11 cellular contexts compared by ENCODE assay signal in genomic region chr9:97938081-97938644, GRCh38. TPM values are rescaled to one million over a fixed set of nuclear protein-coding genes. Genes with fewer than 3 reads are reported as not detected.
A peak's percentile ranks its signal among the peaks of the same experiment; 100 is the strongest.
DNase-seq lines count a peak whose midpoint lies in the region; TF ChIP-seq lines count a peak whose summit lies in the region.
"Had no signal": no experiment of that assay in that cellular context is flagged by ENCODE, and none has a peak within 500 bp of the region (broad histone marks: within the 10 kb centered on the region; RNA-seq: fewer than 3 reads in every experiment).

Gene HEMGN (minus strand): TSS chr9:97938172. CDS start chr9:97938136, 36 bp downstream.

- peaks cover 39% of the 10 kb centered on the region for H3K4me1 Mint-ChIP-seq in activated naive CD4-positive, alpha-beta T cell treated with anti-CD3 and anti-CD28 coated beads, Interleukin-2, amount 10 ng/mL, durations not matched to agents 7 days and 5 days

- H3K4me1 ChIP-seq in MM.1S (ENCODE audit: low read length): peaks cover 61% of the 10 kb centered on the region
- no peaks in the 10 kb centered on the region for H3K4me1 ChIP-seq in transverse colon
- H3K4me1 ChIP-seq: pancreas had no signal

- peaks cover 5% of the 10 kb centered on the region for H3K27me3 Mint-ChIP-seq in activated naive CD4-positive, alpha-beta T cell treated with anti-CD3 and anti-CD28 coated beads, Interleukin-2, amount 10 ng/mL, durations not matched to agents 7 days and 5 days

- 63 to 68% methylated on average over 3 of the region's 3 CpGs for WGBS in transverse colon (ENCODE audit: low coverage in 1 of 2), 2 donors

- no peak for TF ChIP-seq EP300 in transverse colon (IDR thresholded peaks at IDR 0.05; ENCODE audit: low read depth)

- no peaks in the 10 kb centered on the region for H3K9me3 Mint-ChIP-seq in activated naive CD4-positive, alpha-beta T cell treated with anti-CD3 and anti-CD28 coated beads, Interleukin-2, amount 10 ng/mL, durations not matched to agents 7 days and 5 days

- peaks cover 23% of the 10 kb centered on the region for H3K79me2 ChIP-seq in MM.1S (ENCODE audit: low read length)

- H3K27ac ChIP-seq in MM.1S (ENCODE audit: low read length): peak within 1 kb of the TSS; percentile 87
- no peak within 1 kb of the TSS for H3K27ac ChIP-seq in transverse colon
- H3K27ac ChIP-seq: pancreas had no signal

- peak within 1 kb of the TSS; percentile 81 for H3K4me2 ChIP-seq in MM.1S (ENCODE audit: low read depth, low read length)

- H3K9me3 ChIP-seq in MM.1S (replicated peaks; ENCODE audit: insufficient read depth, low read length) (no peaks in the 10 kb centered on the region), transverse colon (no peaks in the 10 kb centered on the region)
- H3K9me3 ChIP-seq: pancreas had no signal

- intact Hi-C loops in transverse colon (cut with DNase I; ENCODE audit: low total_unique reads): no loop called here

- DNase-seq in stimulated activated CD4-positive, alpha-beta T cell treated with anti-CD3 and anti-CD28 coated beads, Interleukin-12 subunit alpha, Interleukin-12 subunit beta, amount 100 ng/mL, for 4 hours: peak; percentile 5
- DNase-seq in stimulated activated CD4-positive, alpha-beta T cell treated with anti-CD3 and anti-CD28 coated beads, Interleukin-4, amount 100 ng/mL, for 24 hours: no peak
- DNase-seq in MM.1S (peak; percentile 96), transverse colon (peak; percentile 17), NCI-H1092 treated with DMSO at 0.1 percent for 48 hours (lab: John Stamatoyannopoulos, UW) (no peak), medulla oblongata (ENCODE audit: extremely low spot score) (no peak), NCI-H1436 treated with DMSO at 0.1 percent for 48 hours (lab: John Stamatoyannopoulos, UW) (no peak)
- peak; percentile 57 for DNase-seq in activated naive CD4-positive, alpha-beta T cell treated with anti-CD3 and anti-CD28 coated beads, Interleukin-2, amount 10 ng/mL, durations not matched to agents 7 days and 5 days
- DNase-seq: AML-193, pancreas, SHP77 had no signal

- CTCF ChIA-PET in activated naive CD4-positive, alpha-beta T cell treated with anti-CD3 and anti-CD28 coated beads, Interleukin-2, amount 10 ng/mL, durations not matched to agents 7 days and 5 days (lab: Charles Lee): interaction anchor here (0.9 to 1.9 kb wide), 3 partner anchors 14 to 107 kb away, joined by 3 to 5 read pairs (median 4); partner anchors contain the start of gene TRMO

- H3K36me3 Mint-ChIP-seq in activated naive CD4-positive, alpha-beta T cell treated with anti-CD3 and anti-CD28 coated beads, Interleukin-2, amount 10 ng/mL, durations not matched to agents 7 days and 5 days: peaks cover 2% of the 10 kb centered on the region

- H3K27ac Mint-ChIP-seq in activated naive CD4-positive, alpha-beta T cell treated with anti-CD3 and anti-CD28 coated beads, Interleukin-2, amount 10 ng/mL, durations not matched to agents 7 days and 5 days: peak within 1 kb of the TSS; percentile 87

- in situ Hi-C loops in transverse colon (cut with MboI; ENCODE audit: low pct_ligation_motif_present in 1 of 4, low pct_unique_long_range_greater_than_20kb in 1 of 4, low sequenced_read_pairs in 3 of 4): no loop called here

- H4K20me1 ChIP-seq in MM.1S (ENCODE audit: insufficient read depth, low read length): no peaks in the 10 kb centered on the region

- H3K4me3 ChIP-seq in MM.1S (ENCODE audit: low read length) (peak within 1 kb of the TSS; percentile 59), transverse colon (no peak within 1 kb of the TSS)
- H3K4me3 ChIP-seq: pancreas had no signal

- TF ChIP-seq POLR2A in transverse colon (IDR thresholded peaks at IDR 0.05): no peak

- peak within 1 kb of the TSS; percentile 8 for H3K4me3 Mint-ChIP-seq in activated naive CD4-positive, alpha-beta T cell treated with anti-CD3 and anti-CD28 coated beads, Interleukin-2, amount 10 ng/mL, durations not matched to agents 7 days and 5 days

- H3K9ac ChIP-seq in MM.1S (ENCODE audit: low read length): peak within 1 kb of the TSS; percentile 64

- H3K36me3 ChIP-seq in MM.1S (replicated peaks; ENCODE audit: insufficient read depth, low read length): no peaks in the 10 kb centered on the region
- H3K36me3 ChIP-seq in transverse colon: no peaks in the 10 kb centered on the region
- H3K36me3 ChIP-seq: pancreas had no signal

- peaks cover 22% of the 10 kb centered on the region for H3F3A ChIP-seq in MM.1S (ENCODE audit: insufficient read depth, low read length)

- H3K9me2 ChIP-seq in MM.1S (replicated peaks; ENCODE audit: insufficient read depth, low read length): no peaks in the 10 kb centered on the region

- no peak for TF ChIP-seq CTCF in MM.1S (IDR thresholded peaks at IDR 0.05; ENCODE audit: low read length)
- no peak for TF ChIP-seq CTCF in transverse colon (IDR thresholded peaks at IDR 0.05)

- peak within 1 kb of the TSS; percentile 49 for H2AFZ ChIP-seq in MM.1S (ENCODE audit: low read length)

- H3K27me3 ChIP-seq in MM.1S (replicated peaks; ENCODE audit: insufficient read depth, low read length) (no peaks in the 10 kb centered on the region), transverse colon (peaks cover 36% of the 10 kb centered on the region)

RNA-seq across cellular contexts. Expression of gene HEMGN, which starts in this region (rescaled TPM):
- total RNA-seq in transverse colon: not detected

Comparison
In these comparisons a context has a peak if more than half of its experiments do, and no peak if none do; other contexts are left out.
1. DNase-seq: peak in stimulated activated CD4-positive, alpha-beta T cell treated with anti-CD3 and anti-CD28 coated beads, Interleukin-12 subunit alpha, Interleukin-12 subunit beta, amount 100 ng/mL, for 4 hours (single experiment), MM.1S (single experiment) and activated naive CD4-positive, alpha-beta T cell treated with anti-CD3 and anti-CD28 coated beads, Interleukin-2, amount 10 ng/mL, durations not matched to agents 7 days and 5 days (single experiment); none in stimulated activated CD4-positive, alpha-beta T cell treated with anti-CD3 and anti-CD28 coated beads, Interleukin-4, amount 100 ng/mL, for 24 hours (single experiment), NCI-H1092 treated with DMSO at 0.1 percent for 48 hours (single experiment), medulla oblongata (single experiment) and NCI-H1436 treated with DMSO at 0.1 percent for 48 hours (single experiment).
2. Peak in DNase-seq in transverse colon; RNA of the gene not detected or under 1 TPM.